In genomic region chr1:192284927-192285326, GRCh38 we compare ENCODE assay signal across 19 cellular contexts. TPM values are rescaled to one million over a fixed set of nuclear protein-coding genes. Genes with fewer than 3 reads are reported as not detected.
DNase-seq lines count a peak whose midpoint lies in the region; ATAC-seq and TF ChIP-seq lines count a peak whose summit lies in the region.
"Had no signal": no experiment of that assay in that cellular context is flagged by ENCODE, and none has a peak within 500 bp of the region (broad histone marks: within the 10 kb centered on the region; RNA-seq: fewer than 3 reads in every experiment).

No MANE protein-coding gene starts in this region.

- ATAC-seq in GM18508 (IDR thresholded peaks at IDR 0.05; ENCODE audit: insufficient read depth, unreplicated experiment) (peak; percentile 86), GM19035 (IDR thresholded peaks at IDR 0.05; ENCODE audit: unreplicated experiment) (peak; percentile 60), HG03025 (IDR thresholded peaks at IDR 0.05; ENCODE audit: low FRiP score, unreplicated experiment) (peak; percentile 56), GM21447 (IDR thresholded peaks at IDR 0.05; ENCODE audit: unreplicated experiment) (no peak)
- ATAC-seq: HCT116, HepG2 had no signal

- H3K27me3 ChIP-seq in OCI-LY3 (ENCODE audit: low read depth, low read length) = no peaks in the 10 kb centered on the region
- no peaks in the 10 kb centered on the region for H3K27me3 ChIP-seq in left ventricle myocardium inferior (ENCODE audit: low read depth)
- H3K27me3 ChIP-seq in dorsolateral prefrontal cortex = no peaks in the 10 kb centered on the region
- H3K27me3 ChIP-seq: SJSA1 had no signal

- H3K27ac ChIP-seq in OCI-LY3 (ENCODE audit: low read length) (peak overlapping the region; percentile 33), left ventricle myocardium inferior (replicated peaks) (no peak overlapping the region), dorsolateral prefrontal cortex (no peak overlapping the region)
- H3K27ac ChIP-seq: SJSA1 had no signal

- H3K36me3 ChIP-seq in OCI-LY3 (replicated peaks; ENCODE audit: low read depth, low read length) (no peaks in the 10 kb centered on the region), left ventricle myocardium inferior (no peaks in the 10 kb centered on the region)
- H3K36me3 ChIP-seq: SJSA1 had no signal

- intact Hi-C loops in left ventricle myocardium inferior (cut with micrococcal nuclease) = no loop called here
- intact Hi-C loops in dorsolateral prefrontal cortex (cut with DNase I) = no loop called here

- no peaks in the 10 kb centered on the region for H4K20me1 ChIP-seq in OCI-LY3 (ENCODE audit: insufficient read depth, low read length)

- no peak for TF ChIP-seq CTCF in OCI-LY3 (IDR thresholded peaks at IDR 0.05; ENCODE audit: low read depth, low read length)
- no peak for TF ChIP-seq CTCF in left ventricle myocardium inferior (IDR thresholded peaks at IDR 0.05; ENCODE audit: borderline replicate concordance)
- TF ChIP-seq CTCF in dorsolateral prefrontal cortex (IDR thresholded peaks at IDR 0.05 in 54 of 56, conservative IDR thresholded peaks at IDR 0.05 in 2 of 56; ENCODE audit: low read depth in 1 of 56, partially characterized antibody in 56 of 56) = no peak

- DNase-seq in left ventricle myocardium inferior = no peak
- no peak for DNase-seq in dorsolateral prefrontal cortex
- DNase-seq in DMS79 (lab: John Stamatoyannopoulos, UW) = no peak
- DNase-seq: ACHN; Calu3; CD4-positive, CD25-positive, alpha-beta regulatory T cell; NCI-H1105 treated with DMSO at 0.1 percent for 48 hours; NCI-H187; NCI-H446; NCI-H774 had no signal

- H3K4me1 ChIP-seq in OCI-LY3 (ENCODE audit: low read length) (peaks cover 13% of the 10 kb centered on the region), left ventricle myocardium inferior (no peaks in the 10 kb centered on the region)
- H3K4me1 ChIP-seq: SJSA1 had no signal

- no peak overlapping the region for H2AFZ ChIP-seq in OCI-LY3 (ENCODE audit: low read depth, low read length)

- H3K9ac ChIP-seq in OCI-LY3 (ENCODE audit: low read length) = no peak overlapping the region

- H3K9me3 ChIP-seq in OCI-LY3 (ENCODE audit: insufficient read depth, low read length) (peaks cover 21% of the 10 kb centered on the region; the same call in 1 of the 2 replicates), left ventricle myocardium inferior (replicated peaks) (peaks cover 79% of the 10 kb centered on the region)

- peak overlapping the region; percentile 29 for H3K4me2 ChIP-seq in OCI-LY3 (ENCODE audit: low read length)

- H3K79me2 ChIP-seq in OCI-LY3 (ENCODE audit: low read length) = no peaks in the 10 kb centered on the region

- H3K4me3 ChIP-seq in OCI-LY3 (ENCODE audit: low read length) (no peak overlapping the region), left ventricle myocardium inferior (no peak overlapping the region), dorsolateral prefrontal cortex (no peak overlapping the region)
- H3K4me3 ChIP-seq: SJSA1 had no signal

RNA-seq across cellular contexts. Expression of gene RGS21, which starts 31.9 kb away (rescaled TPM):
- total RNA-seq in left ventricle myocardium inferior (not detected), dorsolateral prefrontal cortex (not detected)
- total RNA-seq: Calu3; CD4-positive, CD25-positive, alpha-beta regulatory T cell; G401; HepG2; SJSA1 had no signal
